ENCODE assay signal across 11 cellular contexts in the genomic region with DNA sequence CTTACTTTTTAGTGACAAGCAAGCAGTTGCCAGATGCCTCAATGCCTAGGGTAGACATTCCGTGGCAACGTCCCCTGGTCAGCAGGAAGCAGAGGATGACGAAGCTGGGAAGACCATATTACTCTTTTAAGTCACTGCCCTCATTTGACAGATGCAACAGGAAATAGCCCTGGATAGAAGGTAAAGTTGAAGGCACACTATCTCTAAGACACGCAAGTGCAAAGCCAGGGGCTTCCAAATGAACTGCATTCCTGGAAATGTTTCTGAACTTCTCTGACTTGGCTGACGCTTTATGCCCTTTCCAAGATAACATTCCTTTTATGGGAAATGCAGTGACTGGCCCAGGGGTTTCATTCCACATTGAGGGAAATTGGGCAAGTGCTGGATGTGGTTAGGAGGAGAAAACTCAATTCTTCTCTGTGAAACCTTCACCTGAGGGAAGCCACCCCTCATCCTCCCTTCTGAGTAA. TPM values are rescaled to one million over a fixed set of nuclear protein-coding genes. Genes with fewer than 3 reads are reported as not detected.
A peak's percentile ranks its signal among the peaks of the same experiment; 100 is the strongest.
DNase-seq lines count a peak whose midpoint lies in the region; ATAC-seq, FAIRE-seq and TF ChIP-seq lines count a peak whose summit lies in the region.
"Had no signal": no experiment of that assay in that cellular context is flagged by ENCODE, and none has a peak within 500 bp of the region (broad histone marks: within the 10 kb centered on the region; RNA-seq: fewer than 3 reads in every experiment).

No MANE protein-coding gene starts in this region.

- H3K4me3 Mint-ChIP-seq in neural crest cell, result peak overlapping the region; percentile 38
- H3K4me3 Mint-ChIP-seq in T-helper 2 cell treated with Interferon-gamma antibody and Interleukin-4, amounts not matched to agents 5 μg/mL and 100 μg/mL, for 36 hours, result no peak overlapping the region

- TF ChIP-seq CTCF in endothelial cell of umbilical vein (IDR thresholded peaks at IDR 0.05; ENCODE audit: extremely low read depth in 1 of 2, insufficient read depth in 1 of 2, low read depth in 1 of 2, low read length in 2 of 2) (no peak), neural crest cell (conservative IDR thresholded peaks at IDR 0.05) (no peak)

- peak; percentile 12 for DNase-seq in A172 (ENCODE audit: low spot score)
- peak; percentile 59 for DNase-seq in ELR (ENCODE audit: low read depth)
- peak; percentile 17 for DNase-seq in endothelial cell of umbilical vein (ENCODE audit: low read depth, low spot score)
- DNase-seq in neural crest cell (ENCODE audit: low read depth, low spot score), result no peak
- DNase-seq in NCI-H128 (lab: John Stamatoyannopoulos, UW; ENCODE audit: unreplicated experiment), result no peak
- no peak for DNase-seq in T-helper 2 cell treated with Interferon-gamma antibody and Interleukin-4, amounts not matched to agents 5 μg/mL and 100 μg/mL, for 36 hours (ENCODE audit: low spot score)
- no peak for DNase-seq in HAP-1 (ENCODE audit: low spot score in 2 of 2)
- DNase-seq: hypothalamus, NCI-H2171 had no signal

- CTCF ChIA-PET in endothelial cell of umbilical vein (lab: Charles Lee), result interaction anchor here (1.3 to 3.7 kb wide), 3 partner anchors 10 to 37 kb away, joined by 4 to 17 read pairs (median 6); no protein-coding TSS in a partner anchor

- H3K9me3 Mint-ChIP-seq in neural crest cell, result no peaks in the 10 kb centered on the region
- H3K9me3 Mint-ChIP-seq in T-helper 2 cell treated with Interferon-gamma antibody and Interleukin-4, amounts not matched to agents 5 μg/mL and 100 μg/mL, for 36 hours, result no peaks in the 10 kb centered on the region

- H3K4me3 ChIP-seq in endothelial cell of umbilical vein (replicated peaks in 1 of 3; ENCODE audit: insufficient read depth in 1 of 3, low read depth in 1 of 3, low read length in 3 of 3) (no peak overlapping the region), HAP-1 (no peak overlapping the region)
- H3K4me3 ChIP-seq: pancreas had no signal

- intact Hi-C loops in endothelial cell of umbilical vein (cut with micrococcal nuclease), result no loop called here

- peak overlapping the region; percentile 26 for H3K27ac ChIP-seq in endothelial cell of umbilical vein (ENCODE audit: insufficient read depth, low read depth, low read length)
- H3K27ac ChIP-seq: pancreas had no signal

- POLR2A ChIA-PET in endothelial cell of umbilical vein (lab: Charles Lee), result no interaction called here

- peaks cover 31% of the 10 kb centered on the region for H3K4me1 Mint-ChIP-seq in neural crest cell
- no peaks in the 10 kb centered on the region for H3K4me1 Mint-ChIP-seq in T-helper 2 cell treated with Interferon-gamma antibody and Interleukin-4, amounts not matched to agents 5 μg/mL and 100 μg/mL, for 36 hours (ENCODE audit: low read depth)

- H3K4me2 ChIP-seq in endothelial cell of umbilical vein (ENCODE audit: insufficient read depth, low read length), result no peak overlapping the region

- H2AFZ ChIP-seq in endothelial cell of umbilical vein (ENCODE audit: low read depth, low read length), result no peak overlapping the region

- H3K36me3 ChIP-seq in endothelial cell of umbilical vein (ENCODE audit: control insufficient read depth in 2 of 2, extremely low read depth in 1 of 2, insufficient read depth in 2 of 2, low read length in 2 of 2) (peaks cover 2 to 21% of the 10 kb centered on the region in 2 experiments), HAP-1 (replicated peaks) (peaks cover 51% of the 10 kb centered on the region)

- no peaks in the 10 kb centered on the region for H3K9me1 ChIP-seq in endothelial cell of umbilical vein (replicated peaks; ENCODE audit: control insufficient read depth, extremely low read depth, insufficient read depth, low read length)

- H4K20me1 ChIP-seq in endothelial cell of umbilical vein (replicated peaks; ENCODE audit: control insufficient read depth, extremely low read depth, insufficient read depth, low read length), result no peaks in the 10 kb centered on the region

- TF ChIP-seq POLR2A in endothelial cell of umbilical vein (IDR thresholded peaks at IDR 0.05; ENCODE audit: low read depth, low read length), result no peak

- in situ Hi-C loops in HAP-1 (cut with MboI; ENCODE audit: low sequenced_read_pairs), result no loop called here

- H3K27me3 ChIP-seq in endothelial cell of umbilical vein (ENCODE audit: control insufficient read depth in 2 of 2, insufficient read depth in 2 of 2, low read length in 2 of 2) (no peaks in the 10 kb centered on the region), HAP-1 (ENCODE audit: low read depth) (no peaks in the 10 kb centered on the region)
- H3K27me3 ChIP-seq: pancreas had no signal

- no TSS peak for BruUV-seq in endothelial cell of umbilical vein (replicated peaks; lab: Mats Ljungman, UMichigan)

- no peak overlapping the region for H3K9ac ChIP-seq in endothelial cell of umbilical vein (replicated peaks; ENCODE audit: extremely low read depth, insufficient read depth, low read length)

- no peak overlapping the region for H3K27ac Mint-ChIP-seq in neural crest cell (ENCODE audit: unreplicated experiment)
- H3K27ac Mint-ChIP-seq in T-helper 2 cell treated with Interferon-gamma antibody and Interleukin-4, amounts not matched to agents 5 μg/mL and 100 μg/mL, for 36 hours, result no peak overlapping the region

- H3K27me3 Mint-ChIP-seq in neural crest cell (ENCODE audit: low read depth), result no peaks in the 10 kb centered on the region
- H3K27me3 Mint-ChIP-seq in T-helper 2 cell treated with Interferon-gamma antibody and Interleukin-4, amounts not matched to agents 5 μg/mL and 100 μg/mL, for 36 hours (ENCODE audit: low read depth), result no peaks in the 10 kb centered on the region

- dilution Hi-C loops in endothelial cell of umbilical vein (cut with MboI; ENCODE audit: extremely low pct_ligation_motif_present, low sequenced_read_pairs), result no loop called here

- peaks cover 11% of the 10 kb centered on the region for H3K4me1 ChIP-seq in endothelial cell of umbilical vein (ENCODE audit: control insufficient read depth, extremely low read depth, insufficient read depth, low read length)
- no peaks in the 10 kb centered on the region for H3K4me1 ChIP-seq in HAP-1

- no peak for ATAC-seq in GM18858 (IDR thresholded peaks at IDR 0.05; ENCODE audit: unreplicated experiment)

- peak; percentile 87 for FAIRE-seq in endothelial cell of umbilical vein (lab: Jason Lieb, UNC)
- FAIRE-seq: pancreas had no signal

- H3K36me3 Mint-ChIP-seq in neural crest cell (ENCODE audit: low read depth), result peaks cover 6% of the 10 kb centered on the region
- peaks cover 62% of the 10 kb centered on the region for H3K36me3 Mint-ChIP-seq in T-helper 2 cell treated with Interferon-gamma antibody and Interleukin-4, amounts not matched to agents 5 μg/mL and 100 μg/mL, for 36 hours (ENCODE audit: low read depth)

- no peaks in the 10 kb centered on the region for H3K79me2 ChIP-seq in endothelial cell of umbilical vein (ENCODE audit: control insufficient read depth, insufficient read depth, low read length)

- no peaks in the 10 kb centered on the region for H3K9me3 ChIP-seq in endothelial cell of umbilical vein (replicated peaks; ENCODE audit: control insufficient read depth, insufficient read depth, low read length)
- no peaks in the 10 kb centered on the region for H3K9me3 ChIP-seq in HAP-1
- H3K9me3 ChIP-seq: pancreas had no signal

RNA-seq across cellular contexts. Expression of a gene that starts 14.7 kb away (rescaled TPM):
- total RNA-seq in A172 (2014; rRNA removed; shearing (Covaris generic)), result 21.3 and 24.1 TPM in 2 replicates
- 68.0 and 72.7 TPM in 2 replicates for total RNA-seq in endothelial cell of umbilical vein
- 40.8 and 43.2 TPM in 2 replicates for polyA plus RNA-seq in endothelial cell of umbilical vein
- polyA plus RNA-seq in endothelial cell of umbilical vein (2011; cell fraction: cytosol; rRNA removed), result 35.5 and 39.8 TPM in 2 replicates
- polyA plus RNA-seq in endothelial cell of umbilical vein (2011; cell fraction: nucleus; rRNA removed), result 123 and 126 TPM in 2 replicates
- 40.9 and 41.6 TPM in 2 replicates for polyA plus RNA-seq in endothelial cell of umbilical vein (2012)
- 58.7 and 60.5 TPM in 2 replicates for polyA minus RNA-seq in endothelial cell of umbilical vein
- 13.3 TPM for polyA minus RNA-seq in endothelial cell of umbilical vein (2011; cell fraction: cytosol; rRNA and poly(A)+ RNA removed)
- 45.2 and 48.0 TPM in 2 replicates for polyA minus RNA-seq in endothelial cell of umbilical vein (2011; cell fraction: nucleus; rRNA and poly(A)+ RNA removed)
- total RNA-seq in neural crest cell, result 49.7 and 53.1 TPM in 2 replicates

RNA-seq across cellular contexts. Expression of a gene that starts 15.3 kb away (rescaled TPM):
- total RNA-seq in A172 (2014; rRNA removed; shearing (Covaris generic)), result 5.1 and 10.4 TPM in 2 replicates
- total RNA-seq in endothelial cell of umbilical vein (26.1 and 28.2 TPM in 2 replicates), neural crest cell (47.2 and 47.5 TPM in 2 replicates)
- polyA plus RNA-seq in endothelial cell of umbilical vein, result 24.3 and 26.1 TPM in 2 replicates
- 14.3 and 15.1 TPM in 2 replicates for polyA plus RNA-seq in endothelial cell of umbilical vein (2011; cell fraction: cytosol; rRNA removed)
- polyA plus RNA-seq in endothelial cell of umbilical vein (2011; cell fraction: nucleus; rRNA removed), result 32.0 and 34.5 TPM in 2 replicates
- 13.6 and 13.7 TPM in 2 replicates for polyA plus RNA-seq in endothelial cell of umbilical vein (2012)
- polyA minus RNA-seq in endothelial cell of umbilical vein, result 32.4 and 34.5 TPM in 2 replicates
- polyA minus RNA-seq in endothelial cell of umbilical vein (2011; cell fraction: cytosol; rRNA and poly(A)+ RNA removed), result 7.1 TPM
- 19.2 and 20.7 TPM in 2 replicates for polyA minus RNA-seq in endothelial cell of umbilical vein (2011; cell fraction: nucleus; rRNA and poly(A)+ RNA removed)

RNA-seq across cellular contexts. Expression of a gene that starts 18.0 kb away (rescaled TPM):
- 48.3 and 102 TPM in 2 replicates for total RNA-seq in A172 (2014; rRNA removed; shearing (Covaris generic))
- total RNA-seq in endothelial cell of umbilical vein (17.9 and 20.8 TPM in 2 replicates), neural crest cell (6.4 and 7.7 TPM in 2 replicates)
- 113 and 159 TPM in 2 replicates for polyA plus RNA-seq in endothelial cell of umbilical vein
- 165 and 174 TPM in 2 replicates for polyA plus RNA-seq in endothelial cell of umbilical vein (2011; cell fraction: cytosol; rRNA removed)
- 80.4 and 84.5 TPM in 2 replicates for polyA plus RNA-seq in endothelial cell of umbilical vein (2011; cell fraction: nucleus; rRNA removed)
- polyA plus RNA-seq in endothelial cell of umbilical vein (2012), result 49.4 and 88.3 TPM in 2 replicates
- 59.3 and 82.9 TPM in 2 replicates for polyA minus RNA-seq in endothelial cell of umbilical vein
- 3.1 TPM for polyA minus RNA-seq in endothelial cell of umbilical vein (2011; cell fraction: cytosol; rRNA and poly(A)+ RNA removed)
- polyA minus RNA-seq in endothelial cell of umbilical vein (2011; cell fraction: nucleus; rRNA and poly(A)+ RNA removed), result 11.1 and 15.0 TPM in 2 replicates

RNA-seq across cellular contexts. Expression of a gene that starts 38.6 kb away (rescaled TPM):
- total RNA-seq in A172 (2014; rRNA removed; shearing (Covaris generic)), result 3.1 and 3.6 TPM in 2 replicates
- total RNA-seq in endothelial cell of umbilical vein (26.0 and 28.7 TPM in 2 replicates), neural crest cell (33.5 and 37.6 TPM in 2 replicates)
- polyA plus RNA-seq in endothelial cell of umbilical vein, result 34.5 and 37.5 TPM in 2 replicates
- polyA plus RNA-seq in endothelial cell of umbilical vein (2011; cell fraction: cytosol; rRNA removed), result 24.3 and 24.5 TPM in 2 replicates
- 72.1 and 94.6 TPM in 2 replicates for polyA plus RNA-seq in endothelial cell of umbilical vein (2011; cell fraction: nucleus; rRNA removed)
- 22.7 and 30.0 TPM in 2 replicates for polyA plus RNA-seq in endothelial cell of umbilical vein (2012)
- polyA minus RNA-seq in endothelial cell of umbilical vein, result 45.0 and 75.7 TPM in 2 replicates
- 8.9 TPM for polyA minus RNA-seq in endothelial cell of umbilical vein (2011; cell fraction: cytosol; rRNA and poly(A)+ RNA removed)
- 43.7 and 44.1 TPM in 2 replicates for polyA minus RNA-seq in endothelial cell of umbilical vein (2011; cell fraction: nucleus; rRNA and poly(A)+ RNA removed)

Comparison
In these comparisons a context has a peak if more than half of its experiments do, and no peak if none do; other contexts are left out.
1. DNase-seq: peak in A172 (single experiment), ELR (single experiment) and endothelial cell of umbilical vein (single experiment); none in neural crest cell (single experiment), NCI-H128 (single experiment), T-helper 2 cell treated with Interferon-gamma antibody and Interleukin-4, amounts not matched to agents 5 μg/mL and 100 μg/mL, for 36 hours (single experiment) and HAP-1 (0 of 2).